In the genomic region with DNA sequence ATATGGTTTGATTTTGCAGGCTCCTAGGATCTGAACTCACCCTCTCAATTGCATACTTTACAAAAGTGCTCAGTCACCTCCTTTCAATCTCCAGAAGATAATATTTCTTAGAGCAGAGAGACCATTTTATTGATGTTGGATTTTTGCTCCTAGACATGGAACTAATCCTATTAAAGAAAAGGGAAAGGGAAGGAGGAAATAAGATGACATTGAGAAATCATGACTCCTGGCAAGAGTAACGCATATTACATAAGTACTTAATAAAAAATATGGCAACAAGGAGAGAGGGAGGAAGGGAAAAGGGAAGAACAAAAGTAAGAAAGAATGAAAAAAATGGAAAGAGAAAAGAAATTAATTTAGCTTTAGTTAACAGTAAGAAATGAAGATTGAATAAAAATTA, we compare ENCODE assay signal across 15 cellular contexts.
A peak's percentile ranks its signal among the peaks of the same experiment; 100 is the strongest.
DNase-seq lines count a peak whose midpoint lies in the region; ATAC-seq and TF ChIP-seq lines count a peak whose summit lies in the region.
"Had no signal": no experiment of that assay in that cellular context is flagged by ENCODE, and none has a peak within 500 bp of the region (broad histone marks: within the 10 kb centered on the region; RNA-seq: fewer than 3 reads in every experiment).

No MANE protein-coding gene starts in this region.

- DNase-seq in Right ventricle myocardium superior, result no peak
- no peak for DNase-seq in cardiac septum (ENCODE audit: low spot score)
- no peak for DNase-seq in adipocyte (ENCODE audit: low read depth)
- no peak for DNase-seq in left ventricle myocardium superior
- no peak for DNase-seq in MM.1S
- no peak for DNase-seq in neural progenitor cell (ENCODE audit: low spot score)
- DNase-seq in mesothelial cell of epicardium (ENCODE audit: low spot score in 2 of 2, unreplicated experiment in 2 of 2), result no peak
- DNase-seq: BE2C; CD4-positive, alpha-beta memory T cell; DMS153; DMS79 treated with DMSO at 0.1 percent for 48 hours; EL; GM23248; H7 had no signal

- H3K9me2 ChIP-seq in MM.1S (replicated peaks; ENCODE audit: insufficient read depth, low read length), result no peaks in the 10 kb centered on the region

- peaks cover 8% of the 10 kb centered on the region for H3K4me1 ChIP-seq in adipocyte (ENCODE audit: control insufficient read depth, insufficient read depth, low read length)
- no peaks in the 10 kb centered on the region for H3K4me1 ChIP-seq in MM.1S (ENCODE audit: low read length)
- peaks cover 12% of the 10 kb centered on the region for H3K4me1 ChIP-seq in neural progenitor cell
- H3K4me1 ChIP-seq: BE2C had no signal

- H3K9me3 Mint-ChIP-seq in neural progenitor cell (peaks cover 3% of the 10 kb centered on the region), mesothelial cell of epicardium (no peaks in the 10 kb centered on the region)

- H3K4me2 ChIP-seq in MM.1S (ENCODE audit: low read depth, low read length) (no peak overlapping the region), neural progenitor cell (no peak overlapping the region)

- H2AFZ ChIP-seq in MM.1S (ENCODE audit: low read length) (no peak overlapping the region), neural progenitor cell (replicated peaks) (no peak overlapping the region)
- H2AFZ ChIP-seq: GM23248 had no signal

- H3K27me3 ChIP-seq in adipocyte (replicated peaks; ENCODE audit: control insufficient read depth, insufficient read depth, low read length) (no peaks in the 10 kb centered on the region), MM.1S (replicated peaks; ENCODE audit: insufficient read depth, low read length) (no peaks in the 10 kb centered on the region), neural progenitor cell (no peaks in the 10 kb centered on the region)
- H3K27me3 ChIP-seq: BE2C had no signal

- H3K4me3 ChIP-seq in adipocyte (ENCODE audit: low read length) (peak overlapping the region; percentile 30), MM.1S (ENCODE audit: low read length) (no peak overlapping the region), neural progenitor cell (no peak overlapping the region)
- H3K4me3 ChIP-seq: GM23248 had no signal

- H3K27ac Mint-ChIP-seq in neural progenitor cell (no peak overlapping the region), mesothelial cell of epicardium (no peak overlapping the region)
- H3K27ac Mint-ChIP-seq: CD4-positive, alpha-beta memory T cell had no signal

- H3K27ac ChIP-seq in MM.1S (ENCODE audit: low read length), result no peak overlapping the region
- H3K27ac ChIP-seq in neural progenitor cell, result no peak overlapping the region
- H3K27ac ChIP-seq: C4-2B, GM23248 had no signal

- H3K4me1 Mint-ChIP-seq in neural progenitor cell, result peaks cover 16% of the 10 kb centered on the region
- peaks cover 8% of the 10 kb centered on the region for H3K4me1 Mint-ChIP-seq in mesothelial cell of epicardium
- H3K4me1 Mint-ChIP-seq: CD4-positive, alpha-beta memory T cell had no signal

- H3K27me3 Mint-ChIP-seq in neural progenitor cell (ENCODE audit: insufficient read depth, low read depth) (no peaks in the 10 kb centered on the region), mesothelial cell of epicardium (ENCODE audit: low read depth) (no peaks in the 10 kb centered on the region)
- H3K27me3 Mint-ChIP-seq: CD4-positive, alpha-beta memory T cell had no signal

- H3K79me2 ChIP-seq in MM.1S (ENCODE audit: low read length) (no peaks in the 10 kb centered on the region), neural progenitor cell (ENCODE audit: low read depth) (no peaks in the 10 kb centered on the region)

- H3K9ac ChIP-seq in adipocyte (ENCODE audit: low read length) (no peak overlapping the region), MM.1S (ENCODE audit: low read length) (no peak overlapping the region), neural progenitor cell (no peak overlapping the region)
- H3K9ac ChIP-seq: GM23248 had no signal

- no peaks in the 10 kb centered on the region for H3F3A ChIP-seq in MM.1S (ENCODE audit: insufficient read depth, low read length)
- no peaks in the 10 kb centered on the region for H3F3A ChIP-seq in neural progenitor cell (ENCODE audit: low read depth)

- H3K4me3 Mint-ChIP-seq in neural progenitor cell (no peak overlapping the region), mesothelial cell of epicardium (no peak overlapping the region)
- H3K4me3 Mint-ChIP-seq: CD4-positive, alpha-beta memory T cell had no signal

- no peaks in the 10 kb centered on the region for H3K9me3 ChIP-seq in adipocyte (ENCODE audit: control insufficient read depth, low read length)
- H3K9me3 ChIP-seq in MM.1S (replicated peaks; ENCODE audit: insufficient read depth, low read length), result no peaks in the 10 kb centered on the region
- H3K9me3 ChIP-seq in neural progenitor cell (ENCODE audit: low read depth), result no peaks in the 10 kb centered on the region
- H3K9me3 ChIP-seq: BE2C had no signal

- H3K36me3 ChIP-seq in adipocyte (ENCODE audit: control insufficient read depth, insufficient read depth, low read length, severe bottlenecking) (no peaks in the 10 kb centered on the region), MM.1S (replicated peaks; ENCODE audit: insufficient read depth, low read length) (no peaks in the 10 kb centered on the region), neural progenitor cell (no peaks in the 10 kb centered on the region)
- H3K36me3 ChIP-seq: BE2C had no signal

- no peaks in the 10 kb centered on the region for H4K20me1 ChIP-seq in MM.1S (ENCODE audit: insufficient read depth, low read length)
- H4K20me1 ChIP-seq in neural progenitor cell (ENCODE audit: low read depth), result no peaks in the 10 kb centered on the region

- ATAC-seq in Right ventricle myocardium superior (ENCODE audit: poor library complexity) (peak; percentile 58), left ventricle myocardium superior (peak; percentile 63)

- H3K36me3 Mint-ChIP-seq in neural progenitor cell, result peaks cover 9% of the 10 kb centered on the region
- no peaks in the 10 kb centered on the region for H3K36me3 Mint-ChIP-seq in mesothelial cell of epicardium
- H3K36me3 Mint-ChIP-seq: CD4-positive, alpha-beta memory T cell had no signal

- TF ChIP-seq CTCF in MM.1S (IDR thresholded peaks at IDR 0.05; ENCODE audit: low read length) (no peak), neural progenitor cell (IDR thresholded peaks at IDR 0.05) (no peak), mesothelial cell of epicardium (IDR thresholded peaks at IDR 0.05; ENCODE audit: unreplicated experiment) (no peak)

- intact Hi-C loops in Right ventricle myocardium superior (cut with DNase I), result no loop called here
- intact Hi-C loops in cardiac septum (cut with DNase I), result no loop called here
- intact Hi-C loops in left ventricle myocardium superior (cut with micrococcal nuclease), result no loop called here
